Comparison of ENCODE assay signal across 1 cellular context in the genomic region with DNA sequence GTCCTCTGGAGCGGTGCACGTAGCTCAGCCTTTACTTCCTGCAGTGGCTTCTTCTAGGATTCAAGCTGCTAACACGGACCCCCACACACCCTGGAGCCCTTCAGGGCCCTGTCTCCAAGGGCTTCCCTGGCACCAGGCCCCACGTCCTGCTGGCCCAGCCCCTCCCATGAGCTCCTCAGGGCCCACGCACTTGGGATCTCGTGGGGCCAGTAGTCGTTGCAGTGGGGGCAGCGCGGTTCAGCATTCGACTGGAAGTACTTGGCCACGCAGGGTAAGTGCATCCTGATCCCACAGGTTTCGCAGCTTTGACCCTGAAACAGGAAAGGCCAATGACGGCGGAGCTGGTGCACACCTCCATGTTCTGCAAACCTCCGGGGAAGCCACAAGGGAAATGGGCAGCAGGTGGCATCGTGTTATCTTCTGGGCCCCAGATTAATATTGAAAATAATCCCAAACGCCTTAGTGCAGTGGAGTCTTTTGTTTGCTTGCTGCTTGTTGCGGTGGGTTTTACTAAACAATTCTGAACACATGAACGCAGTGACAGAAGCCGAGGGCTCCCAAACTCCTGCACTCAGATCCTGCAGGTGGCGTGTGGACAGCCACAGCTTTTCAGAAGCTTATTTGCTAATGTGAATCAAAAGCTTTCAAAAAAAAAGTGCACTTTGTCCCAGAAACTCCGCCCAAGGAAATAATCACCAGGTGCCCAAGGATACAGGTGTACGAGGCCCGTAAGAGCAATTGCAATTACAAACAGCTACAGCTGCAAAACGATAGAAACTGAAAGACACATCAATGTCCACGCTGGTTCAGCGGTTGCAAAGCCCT.
TF ChIP-seq lines count a peak whose summit lies in the region.

No MANE protein-coding gene starts in this region.

TF ChIP-seq in IMR-90, 13 proteins besides CTCF, POLR2A, EP300 and RAD21 (continued from another document):
- TF ChIP-seq, protein P1, sequence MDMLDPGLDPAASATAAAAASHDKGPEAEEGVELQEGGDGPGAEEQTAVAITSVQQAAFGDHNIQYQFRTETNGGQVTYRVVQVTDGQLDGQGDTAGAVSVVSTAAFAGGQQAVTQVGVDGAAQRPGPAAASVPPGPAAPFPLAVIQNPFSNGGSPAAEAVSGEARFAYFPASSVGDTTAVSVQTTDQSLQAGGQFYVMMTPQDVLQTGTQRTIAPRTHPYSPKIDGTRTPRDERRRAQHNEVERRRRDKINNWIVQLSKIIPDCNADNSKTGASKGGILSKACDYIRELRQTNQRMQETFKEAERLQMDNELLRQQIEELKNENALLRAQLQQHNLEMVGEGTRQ (IDR thresholded peaks at IDR 0.05; ENCODE audit: low read depth, low read length): no peak
- TF ChIP-seq CEBPB (IDR thresholded peaks at IDR 0.05; ENCODE audit: low read depth, low read length) (no peak), CHD1 (IDR thresholded peaks at IDR 0.05; ENCODE audit: low read depth, low read length) (no peak), RCOR1 (IDR thresholded peaks at IDR 0.05; ENCODE audit: insufficient replicate concordance, low read length) (no peak), RFX5 (IDR thresholded peaks at IDR 0.05; ENCODE audit: low read depth, low read length) (no peak), FOS (IDR thresholded peaks at IDR 0.05; ENCODE audit: low read depth, low read length) (no peak), ELK1 (IDR thresholded peaks at IDR 0.05; ENCODE audit: borderline replicate concordance, low read depth, low read length) (no peak), MAZ (IDR thresholded peaks at IDR 0.05; ENCODE audit: borderline replicate concordance, low read depth, low read length) (no peak)
